Comparison of ENCODE assay signal across 17 cellular contexts in genomic region chr3:141233457-141234161, GRCh38. TPM values are rescaled to one million over a fixed set of nuclear protein-coding genes. Genes with fewer than 3 reads are reported as not detected.
DNase-seq lines count a peak whose midpoint lies in the region; ATAC-seq and TF ChIP-seq lines count a peak whose summit lies in the region.
"Had no signal": no experiment of that assay in that cellular context is flagged by ENCODE, and none has a peak within 500 bp of the region (broad histone marks: within the 10 kb centered on the region; RNA-seq: fewer than 3 reads in every experiment).

No MANE protein-coding gene starts in this region.

- H3K4me3 ChIP-seq in endodermal cell (ENCODE audit: low read length) = no peak overlapping the region

- peak overlapping the region; percentile 81 for H3K4me3 Mint-ChIP-seq in activated T-cell treated with anti-CD3 and anti-CD28 coated beads, Interleukin-2, amount 50 U/mL, for 24 hours
- H3K4me3 Mint-ChIP-seq in activated T-cell treated with anti-CD3 and anti-CD28 coated beads, Interleukin-2, amount 50 U/mL, for 4 hours = no peak overlapping the region
- H3K4me3 Mint-ChIP-seq in endodermal cell = peak overlapping the region; percentile 68

- H3K9me3 Mint-ChIP-seq in activated T-cell treated with anti-CD3 and anti-CD28 coated beads, Interleukin-2, amount 50 U/mL, for 24 hours = no peaks in the 10 kb centered on the region
- no peaks in the 10 kb centered on the region for H3K9me3 Mint-ChIP-seq in activated T-cell treated with anti-CD3 and anti-CD28 coated beads, Interleukin-2, amount 50 U/mL, for 4 hours
- H3K9me3 Mint-ChIP-seq in endodermal cell = no peaks in the 10 kb centered on the region

- 86 to 90% methylated on average over 6 to 9 of the region's 9 CpGs for WGBS in endodermal cell (ENCODE audit: insufficient coverage in 1 of 2, insufficient read length in 1 of 2), 2 experiments

- peaks cover 18% of the 10 kb centered on the region for H3K4me1 ChIP-seq in endodermal cell (ENCODE audit: control insufficient read depth, insufficient read depth, low read length)

- DNase-seq in activated T-cell treated with anti-CD3 and anti-CD28 coated beads, Interleukin-2, amount 50 U/mL, for 24 hours = no peak
- no peak for DNase-seq in activated T-cell treated with anti-CD3 and anti-CD28 coated beads, Interleukin-2, amount 50 U/mL, for 4 hours
- DNase-seq in NCI-H1105 treated with DMSO at 0.1 percent for 48 hours (lab: John Stamatoyannopoulos, UW) (peak; percentile 24), endodermal cell (no peak), superior temporal gyrus (ENCODE audit: extremely low spot score) (peak; percentile 13), NCI-H2081 (lab: John Stamatoyannopoulos, UW) (no peak), sciatic nerve (ENCODE audit: low spot score) (no peak)
- DNase-seq: activated CD4-positive, alpha-beta T cell treated with anti-CD3 and anti-CD28 coated beads for 4 hours; activated gamma-delta T cell treated with Interleukin-2 at 50 U/mL for 16 hours; effector CD8-positive, alpha-beta T cell; EL; left ventricle myocardium superior; NCI-H2029; NCI-H774; stimulated activated naive CD8-positive, alpha-beta T cell treated with anti-CD3 and anti-CD28 coated beads, Interleukin-15, Interleukin-2, amounts not matched to agents 100 U/mL and 50 U/mL, for 24 hours; SW 1271 had no signal

- peaks cover 26% of the 10 kb centered on the region for H3K36me3 ChIP-seq in endodermal cell (ENCODE audit: control insufficient read depth, insufficient read depth, low read length)

- H3K9me3 ChIP-seq in endodermal cell (ENCODE audit: control insufficient read depth, low read length) = no peaks in the 10 kb centered on the region

- peaks cover 30% of the 10 kb centered on the region for H3K36me3 Mint-ChIP-seq in activated T-cell treated with anti-CD3 and anti-CD28 coated beads, Interleukin-2, amount 50 U/mL, for 24 hours (ENCODE audit: low read depth)
- no peaks in the 10 kb centered on the region for H3K36me3 Mint-ChIP-seq in activated T-cell treated with anti-CD3 and anti-CD28 coated beads, Interleukin-2, amount 50 U/mL, for 4 hours (ENCODE audit: insufficient read depth)
- peaks cover 18% of the 10 kb centered on the region for H3K36me3 Mint-ChIP-seq in endodermal cell (ENCODE audit: low read depth)

- H3K27ac Mint-ChIP-seq in activated T-cell treated with anti-CD3 and anti-CD28 coated beads, Interleukin-2, amount 50 U/mL, for 24 hours = no peak overlapping the region
- no peak overlapping the region for H3K27ac Mint-ChIP-seq in endodermal cell

- intact Hi-C loops in sciatic nerve (cut with DNase I) = no loop called here

- H3K27ac ChIP-seq in endodermal cell (ENCODE audit: low read depth, low read length) = no peak overlapping the region

- H3K9ac ChIP-seq in endodermal cell (ENCODE audit: extremely low read depth, low read length, poor library complexity, severe bottlenecking) = no peak overlapping the region

- H3K27me3 ChIP-seq in endodermal cell (ENCODE audit: control insufficient read depth, insufficient read depth, low read length, poor library complexity, severe bottlenecking) = no peaks in the 10 kb centered on the region

- peaks cover 63% of the 10 kb centered on the region for H3K4me1 Mint-ChIP-seq in activated T-cell treated with anti-CD3 and anti-CD28 coated beads, Interleukin-2, amount 50 U/mL, for 24 hours (ENCODE audit: low read depth)
- peaks cover 59% of the 10 kb centered on the region for H3K4me1 Mint-ChIP-seq in activated T-cell treated with anti-CD3 and anti-CD28 coated beads, Interleukin-2, amount 50 U/mL, for 4 hours (ENCODE audit: low read depth)
- H3K4me1 Mint-ChIP-seq in endodermal cell = peaks cover 49% of the 10 kb centered on the region

- H3K27me3 Mint-ChIP-seq in activated T-cell treated with anti-CD3 and anti-CD28 coated beads, Interleukin-2, amount 50 U/mL, for 24 hours = no peaks in the 10 kb centered on the region
- H3K27me3 Mint-ChIP-seq in activated T-cell treated with anti-CD3 and anti-CD28 coated beads, Interleukin-2, amount 50 U/mL, for 4 hours (ENCODE audit: low read depth) = no peaks in the 10 kb centered on the region
- H3K27me3 Mint-ChIP-seq in endodermal cell (ENCODE audit: insufficient read depth) = peaks cover 6% of the 10 kb centered on the region

- no peak for TF ChIP-seq CTCF in endodermal cell (conservative IDR thresholded peaks at IDR 0.05)

- ATAC-seq in activated T-cell treated with anti-CD3 and anti-CD28 coated beads, Interleukin-2, amount 50 U/mL, for 4 hours = no peak
- ATAC-seq in GM21367 (IDR thresholded peaks at IDR 0.05; ENCODE audit: unreplicated experiment) (no peak), sciatic nerve (no peak)
- ATAC-seq: left ventricle myocardium superior; stimulated activated naive CD8-positive, alpha-beta T cell treated with anti-CD3 and anti-CD28 coated beads, Interleukin-15, Interleukin-2, amounts not matched to agents 100 U/mL and 50 U/mL, for 24 hours had no signal

RNA-seq across cellular contexts. Expression of gene PXYLP1, which starts 2.0 kb away (rescaled TPM):
- 1 to 10 TPM; 3.4 to 6.8 (median 6.0) TPM for total RNA-seq in activated T-cell treated with anti-CD3 and anti-CD28 coated beads, Interleukin-2, amount 50 U/mL, for 4 hours
- 10 to 100 TPM; 37.7 to 53.6 TPM for total RNA-seq in endodermal cell
- polyA plus RNA-seq in endodermal cell (2013, experiment 1 of 2) = 28.7 TPM
- polyA plus RNA-seq in endodermal cell (2013, experiment 2 of 2) = 23.8 TPM
- 13.5 TPM for total RNA-seq in sciatic nerve

Comparison
In these comparisons a context has a peak if more than half of its experiments do, and no peak if none do; other contexts are left out.
1. DNase-seq: peak in NCI-H1105 treated with DMSO at 0.1 percent for 48 hours (single experiment) and superior temporal gyrus (single experiment); none in activated T-cell treated with anti-CD3 and anti-CD28 coated beads, Interleukin-2, amount 50 U/mL, for 24 hours (single experiment), activated T-cell treated with anti-CD3 and anti-CD28 coated beads, Interleukin-2, amount 50 U/mL, for 4 hours (single experiment), endodermal cell (single experiment), NCI-H2081 (0 of 2) and sciatic nerve (single experiment).